In genomic region chr10:63470928-63471327, GRCh38 we compare ENCODE assay signal across 30 cellular contexts.
"Had no signal": no experiment of that assay in that cellular context is flagged by ENCODE, and none has a peak within 500 bp of the region (broad histone marks: within the 10 kb centered on the region; RNA-seq: fewer than 3 reads in every experiment).

No MANE protein-coding gene starts in this region.

- H3K4me1 ChIP-seq: body of pancreas, foreskin keratinocyte had no signal

- H3K27ac ChIP-seq: adrenal gland, body of pancreas, esophagus muscularis mucosa, foreskin keratinocyte, heart left ventricle had no signal

- H3K9me3 ChIP-seq: adrenal gland, body of pancreas, esophagus muscularis mucosa, gastrocnemius medialis, heart left ventricle had no signal

- H3K36me3 ChIP-seq: adrenal gland, esophagus muscularis mucosa, gastrocnemius medialis, heart left ventricle had no signal

- H3K27me3 ChIP-seq: adrenal gland, body of pancreas, esophagus muscularis mucosa, foreskin keratinocyte, gastrocnemius medialis, heart left ventricle had no signal

- ATAC-seq: activated naive CD8-positive, alpha-beta T cell treated with anti-CD3 and anti-CD28 coated beads, Interleukin-2, amount 50 U/mL, for 24 hours; activated T-cell treated with anti-CD3 and anti-CD28 coated beads, Interleukin-2, amount 50 U/mL, for 72 hours; body of pancreas; effector memory CD8-positive, alpha-beta T cell; foreskin keratinocyte; gastrocnemius medialis; heart left ventricle had no signal

- FAIRE-seq: colon had no signal

- H3K4me3 ChIP-seq: adrenal gland, body of pancreas, esophagus muscularis mucosa, heart left ventricle had no signal

- DNase-seq: activated CD4-positive, alpha-beta memory T cell treated with anti-CD3 and anti-CD28 coated beads, Interleukin-2, amount 10 ng/mL, durations not matched to agents 7 days and 5 days; activated CD4-positive, alpha-beta T cell treated with anti-CD3 and anti-CD28 coated beads for 1 hour; activated CD4-positive, alpha-beta T cell treated with anti-CD3 and anti-CD28 coated beads for 4 hours; activated CD4-positive, alpha-beta T cell treated with anti-CD3 and anti-CD28 coated beads, Interleukin-2, amount 10 ng/mL, durations not matched to agents 7 days and 5 days; activated CD4-positive, alpha-beta T cell treated with anti-CD3 and anti-CD28 coated beads, Interleukin-2, amount 50 U/mL, for 4 hours; activated CD8-positive, alpha-beta memory T cell treated with anti-CD3 and anti-CD28 coated beads, Interleukin-2, amount 50 U/mL, for 48 hours; activated gamma-delta T cell treated with Interleukin-2 at 50 U/mL for 16 hours; activated naive CD4-positive, alpha-beta T cell treated with anti-CD3 and anti-CD28 coated beads, Interleukin-2, amount 50 U/mL, for 16 hours; activated naive CD4-positive, alpha-beta T cell treated with Interleukin-2 at 50 U/mL for 16 hours; activated naive CD8-positive, alpha-beta T cell treated with anti-CD3 and anti-CD28 coated beads, Interleukin-2, amount 50 U/mL, for 24 hours; activated T-cell treated with anti-CD3 and anti-CD28 coated beads for 4 hours; activated T-cell treated with anti-CD3 and anti-CD28 coated beads, Interleukin-2, amount 50 U/mL, for 24 hours; activated T-cell treated with anti-CD3 and anti-CD28 coated beads, Interleukin-2, amount 50 U/mL, for 72 hours; adrenal gland; amygdala; aorta; body of pancreas; caudate nucleus; cortex of kidney; dermis blood vessel endothelial cell; effector CD4-positive, alpha-beta T cell; effector memory CD8-positive, alpha-beta T cell; erythroblast; foreskin keratinocyte; gastrocnemius medialis; glutamatergic neuron; heart left ventricle; T-helper 2 cell had no signal
